ENCODE assay signal across 8 cellular contexts in genomic region chr3:116445291-116445841, GRCh38. TPM values are rescaled to one million over a fixed set of nuclear protein-coding genes. Genes with fewer than 3 reads are reported as not detected.
DNase-seq lines count a peak whose midpoint lies in the region; ATAC-seq, FAIRE-seq and TF ChIP-seq lines count a peak whose summit lies in the region.

LSAMP (minus strand) TSS chr3:116445487.

- peak within 1 kb of the TSS; percentile 54 for H3K4me2 ChIP-seq in parathyroid adenoma (ENCODE audit: low read length)

- H2AFZ ChIP-seq in parathyroid adenoma = peak within 1 kb of the TSS; percentile 51

- POLR2A ChIA-PET in Panc1 (lab: Charles Lee) = no interaction called here

- no TSS peak for BruUV-seq in Panc1 (replicated peaks; lab: Mats Ljungman, UMichigan)

- WGBS in small intestine, 3 donors = 4 to 17% (median 12%) methylated on average over 15 of the region's 15 CpGs

- peak within 1 kb of the TSS; percentile 65; the same call in 1 of the 2 replicates for H3K27ac ChIP-seq in Panc1 (ENCODE audit: low read length)
- no peak within 1 kb of the TSS for H3K27ac ChIP-seq in parathyroid adenoma
- no peak within 1 kb of the TSS for H3K27ac ChIP-seq in small intestine (ENCODE audit: low read depth in 1 of 2, low read length in 1 of 2)

- H3K4me3 ChIP-seq in Panc1 (ENCODE audit: low read depth in 2 of 2, low read length in 2 of 2) (peak within 1 kb of the TSS; percentile 39 to 40), parathyroid adenoma (ENCODE audit: low read depth, low read length) (no peak within 1 kb of the TSS), small intestine (ENCODE audit: low read depth in 1 of 2, low read length in 2 of 2) (peak within 1 kb of the TSS in 1 of 2 donors; percentile 2), HAP-1 (no peak within 1 kb of the TSS)

- H3K36me3 ChIP-seq in Panc1 (ENCODE audit: control insufficient read depth, insufficient read depth, low read length) (no peaks in the 10 kb centered on the region), parathyroid adenoma (ENCODE audit: control insufficient read depth, insufficient read depth, low read length) (no peaks in the 10 kb centered on the region), small intestine (ENCODE audit: control insufficient read depth in 2 of 2, insufficient read depth in 2 of 2, low read length in 2 of 2) (no peaks in the 10 kb centered on the region), HAP-1 (replicated peaks) (no peaks in the 10 kb centered on the region)

- in situ Hi-C loops in Panc1 (cut with HindIII; ENCODE audit: low pct_unique_long_range_greater_than_20kb, low sequenced_read_pairs) = no loop called here
- in situ Hi-C loops in HAP-1 (cut with MboI; ENCODE audit: low sequenced_read_pairs) = no loop called here

- H3K9ac ChIP-seq in parathyroid adenoma = no peak within 1 kb of the TSS

- H3K4me1 ChIP-seq in Panc1 (ENCODE audit: control insufficient read depth, insufficient read depth, low read length) (no peaks in the 10 kb centered on the region), parathyroid adenoma (no peaks in the 10 kb centered on the region), small intestine (ENCODE audit: control insufficient read depth in 2 of 2, insufficient read depth in 1 of 2, low read depth in 1 of 2, low read length in 1 of 2) (no peaks in the 10 kb centered on the region), HAP-1 (no peaks in the 10 kb centered on the region)

- peak; percentile 79 for ATAC-seq in Panc1
- ATAC-seq in GM19452 (IDR thresholded peaks at IDR 0.05; ENCODE audit: unreplicated experiment) = no peak

- no peaks in the 10 kb centered on the region for H3K9me3 ChIP-seq in Panc1 (ENCODE audit: control insufficient read depth, insufficient read depth, low read depth, low read length)
- H3K9me3 ChIP-seq in parathyroid adenoma (ENCODE audit: control insufficient read depth, low read length) = no peaks in the 10 kb centered on the region
- H3K9me3 ChIP-seq in small intestine (ENCODE audit: control insufficient read depth, low read depth) = no peaks in the 10 kb centered on the region
- no peaks in the 10 kb centered on the region for H3K9me3 ChIP-seq in HAP-1

- CTCF ChIA-PET in Panc1 (lab: Charles Lee) = no interaction called here

- no peak for TF ChIP-seq CTCF in Panc1 (IDR thresholded peaks at IDR 0.05)
- TF ChIP-seq CTCF in parathyroid adenoma (IDR thresholded peaks at IDR 0.05) = no peak

- peak; percentile 74 for DNase-seq in ELF-1 (ENCODE audit: low read depth, low spot score)
- DNase-seq in Panc1 (ENCODE audit: low read depth, low spot score) = no peak
- DNase-seq in head of caudate nucleus = peak; percentile 65 to 93 (median 82)
- DNase-seq in NOMO-1 (lab: John Stamatoyannopoulos, UW; ENCODE audit: unreplicated experiment in 2 of 2) = no peak
- DNase-seq in small intestine = no peak
- no peak for DNase-seq in HAP-1 (ENCODE audit: low spot score in 2 of 2)

- intact Hi-C loops in Panc1 (cut with micrococcal nuclease; ENCODE audit: unreplicated experiment) = no loop called here
- intact Hi-C loops in head of caudate nucleus (cut with DNase I) = loop anchor here (5.0 kb wide), 1 partner anchor 303 kb away; no protein-coding TSS in a partner anchor

- no peaks in the 10 kb centered on the region for H3K79me2 ChIP-seq in parathyroid adenoma

- 0 out of 2 replicates have a peak, but pooled peaks cover 3% of the 10 kb centered on the region for H3K27me3 ChIP-seq in Panc1 (ENCODE audit: control insufficient read depth, insufficient read depth, low read length)
- no peaks in the 10 kb centered on the region for H3K27me3 ChIP-seq in parathyroid adenoma (ENCODE audit: control insufficient read depth, insufficient read depth, low read length)
- H3K27me3 ChIP-seq in small intestine (ENCODE audit: control insufficient read depth in 2 of 2, insufficient read depth in 2 of 2, low read length in 2 of 2) = no peaks in the 10 kb centered on the region
- H3K27me3 ChIP-seq in HAP-1 (ENCODE audit: low read depth) = no peaks in the 10 kb centered on the region; the same call in 1 of the 2 replicates

- FAIRE-seq in small intestine (lab: Jason Lieb, UNC) = no peak

RNA-seq across cellular contexts. Expression of gene LSAMP, which starts in this region (rescaled TPM):
- total RNA-seq in Panc1 (2021; ENCODE audit: unreplicated experiment) = 3.1 TPM
- 4.5 TPM for polyA plus RNA-seq in Panc1 (2012; ENCODE audit: insufficient read length)
- polyA plus RNA-seq in small intestine = 1 to 10 TPM in 1 of 3 donors, under 1 TPM in 1, not detected in 1; 0.27 to 1.8 TPM

Comparison
In these comparisons a context has a peak if more than half of its experiments do, and no peak if none do; other contexts are left out.
1. DNase-seq: peak in ELF-1 (single experiment) and head of caudate nucleus (42 of 42); none in Panc1 (single experiment), NOMO-1 (0 of 2), small intestine (single experiment) and HAP-1 (0 of 2).
2. H3K4me3 ChIP-seq: peak in Panc1 (2 of 2); none in parathyroid adenoma (single experiment) and HAP-1 (single experiment).